Comparison of ENCODE assay signal across 8 cellular contexts in the genomic region with DNA sequence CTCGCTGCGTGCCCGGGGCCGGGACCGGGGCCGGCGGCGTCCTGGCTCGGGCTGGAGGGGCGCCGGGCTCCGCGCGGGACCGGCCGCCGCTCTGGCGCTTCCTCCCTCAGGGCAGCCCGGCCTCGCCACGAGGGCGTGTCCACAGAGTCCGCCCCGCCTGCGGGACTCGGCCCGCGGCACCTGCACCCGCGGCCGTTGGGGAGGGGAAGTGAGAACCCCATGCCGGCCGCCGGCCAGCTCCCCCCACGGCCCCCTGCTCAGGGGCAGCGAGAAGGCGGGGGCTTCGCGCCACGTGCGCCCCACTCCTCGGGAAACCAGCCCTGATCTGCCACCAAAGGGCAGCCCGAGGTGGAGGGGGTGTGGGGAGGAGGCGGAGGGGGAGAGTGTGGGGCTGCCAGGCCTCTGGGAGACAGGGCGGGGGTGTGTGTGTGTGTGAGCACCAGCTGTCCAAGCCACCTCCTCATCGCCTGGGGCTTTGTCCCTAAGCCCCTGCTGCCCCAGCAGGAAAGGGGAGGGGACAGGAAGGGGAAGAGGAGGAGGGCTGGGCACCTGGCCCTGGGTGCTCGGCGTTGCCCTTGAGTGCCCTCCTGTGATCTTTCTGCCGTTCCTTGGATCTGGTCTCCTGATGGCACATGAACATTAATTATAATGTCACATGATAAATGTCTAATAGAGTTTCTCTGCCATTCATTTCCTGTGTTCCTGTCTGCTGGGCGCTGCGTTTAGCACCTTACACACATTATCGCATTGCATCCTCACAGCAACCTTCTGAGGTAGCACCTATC. TPM values are rescaled to one million over a fixed set of nuclear protein-coding genes. Genes with fewer than 3 reads are reported as not detected.
A peak's percentile ranks its signal among the peaks of the same experiment; 100 is the strongest.
DNase-seq lines count a peak whose midpoint lies in the region; ATAC-seq and TF ChIP-seq lines count a peak whose summit lies in the region.

A gene with protein sequence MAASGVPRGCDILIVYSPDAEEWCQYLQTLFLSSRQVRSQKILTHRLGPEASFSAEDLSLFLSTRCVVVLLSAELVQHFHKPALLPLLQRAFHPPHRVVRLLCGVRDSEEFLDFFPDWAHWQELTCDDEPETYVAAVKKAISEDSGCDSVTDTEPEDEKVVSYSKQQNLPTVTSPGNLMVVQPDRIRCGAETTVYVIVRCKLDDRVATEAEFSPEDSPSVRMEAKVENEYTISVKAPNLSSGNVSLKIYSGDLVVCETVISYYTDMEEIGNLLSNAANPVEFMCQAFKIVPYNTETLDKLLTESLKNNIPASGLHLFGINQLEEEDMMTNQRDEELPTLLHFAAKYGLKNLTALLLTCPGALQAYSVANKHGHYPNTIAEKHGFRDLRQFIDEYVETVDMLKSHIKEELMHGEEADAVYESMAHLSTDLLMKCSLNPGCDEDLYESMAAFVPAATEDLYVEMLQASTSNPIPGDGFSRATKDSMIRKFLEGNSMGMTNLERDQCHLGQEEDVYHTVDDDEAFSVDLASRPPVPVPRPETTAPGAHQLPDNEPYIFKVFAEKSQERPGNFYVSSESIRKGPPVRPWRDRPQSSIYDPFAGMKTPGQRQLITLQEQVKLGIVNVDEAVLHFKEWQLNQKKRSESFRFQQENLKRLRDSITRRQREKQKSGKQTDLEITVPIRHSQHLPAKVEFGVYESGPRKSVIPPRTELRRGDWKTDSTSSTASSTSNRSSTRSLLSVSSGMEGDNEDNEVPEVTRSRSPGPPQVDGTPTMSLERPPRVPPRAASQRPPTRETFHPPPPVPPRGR (minus strand): TSS at position 93 of the 785 bp plus-strand sequence. CDS start 120 bp downstream, outside the sequence.

- H3K9me3 ChIP-seq in gastroesophageal sphincter (no peaks in the 10 kb centered on the region), ovary (no peaks in the 10 kb centered on the region), transverse colon (no peaks in the 10 kb centered on the region)

- H3K36me3 ChIP-seq in gastroesophageal sphincter (no peaks in the 10 kb centered on the region), ovary (no peaks in the 10 kb centered on the region), transverse colon (no peaks in the 10 kb centered on the region)

- TF ChIP-seq POLR2A in gastroesophageal sphincter (IDR thresholded peaks at IDR 0.05) (peak; percentile 22), ovary (IDR thresholded peaks at IDR 0.05) (no peak), transverse colon (IDR thresholded peaks at IDR 0.05) (peak; percentile 25)

- WGBS in gastroesophageal sphincter (ENCODE audit: low coverage in 1 of 2), 2 donors, result 0% methylated on average over 3 to 9 of the region's 52 CpGs
- WGBS in ovary, 3 donors, result 2 to 3% (median 3%) methylated on average over 41 to 52 of the region's 52 CpGs
- 6 to 12% methylated on average over 3 to 14 of the region's 52 CpGs for WGBS in transverse colon (ENCODE audit: low coverage in 1 of 2), 2 donors

- in situ Hi-C loops in transverse colon (cut with MboI; ENCODE audit: low pct_ligation_motif_present in 1 of 4, low pct_unique_long_range_greater_than_20kb in 1 of 4, low sequenced_read_pairs in 3 of 4), result no loop called here

- ATAC-seq in GM19025 (IDR thresholded peaks at IDR 0.05; ENCODE audit: low read depth, unreplicated experiment), result peak; percentile 69
- ATAC-seq in HG03280 (IDR thresholded peaks at IDR 0.05; ENCODE audit: unreplicated experiment), result peak; percentile 60
- ATAC-seq in gastroesophageal sphincter, result peak; percentile 79

- TF ChIP-seq EP300 in gastroesophageal sphincter (IDR thresholded peaks at IDR 0.05) (no peak), ovary (IDR thresholded peaks at IDR 0.05) (no peak), transverse colon (IDR thresholded peaks at IDR 0.05; ENCODE audit: low read depth) (no peak)

- H3K27ac ChIP-seq in gastroesophageal sphincter (peak within 1 kb of the TSS in 2 of 4 donors; percentile 57 to 64), ovary (peak within 1 kb of the TSS; percentile 16 to 66), transverse colon (peak within 1 kb of the TSS; percentile 70 to 78 (median 73))

- H3K27me3 ChIP-seq in gastroesophageal sphincter, result peaks cover 42% of the 10 kb centered on the region
- H3K27me3 ChIP-seq in ovary, result no peaks in the 10 kb centered on the region
- H3K27me3 ChIP-seq in transverse colon, result no peaks in the 10 kb centered on the region

- TF ChIP-seq CTCF in gastroesophageal sphincter (IDR thresholded peaks at IDR 0.05), result no peak
- TF ChIP-seq CTCF in ovary (IDR thresholded peaks at IDR 0.05), result no peak
- no peak for TF ChIP-seq CTCF in transverse colon (IDR thresholded peaks at IDR 0.05)

- peak within 1 kb of the TSS; percentile 38 to 62 for H3K4me3 ChIP-seq in gastroesophageal sphincter
- peak within 1 kb of the TSS; percentile 37 for H3K4me3 ChIP-seq in ovary
- peak within 1 kb of the TSS; percentile 37 to 71 (median 58) for H3K4me3 ChIP-seq in transverse colon

- peaks cover 0 to 18% (median 10%) of the 10 kb centered on the region in 3 donors for H3K4me1 ChIP-seq in gastroesophageal sphincter
- peaks cover 3% of the 10 kb centered on the region for H3K4me1 ChIP-seq in ovary (ENCODE audit: insufficient read depth)
- peaks cover 0 to 21% (median 4%) of the 10 kb centered on the region in 4 donors for H3K4me1 ChIP-seq in transverse colon

- intact Hi-C loops in ovary (cut with DNase I) (loop anchor here in 2 of 4 donors (5.0 to 10.0 kb wide), 2 partner anchors 76 to 78 kb away; no protein-coding TSS in a partner anchor), transverse colon (cut with DNase I; ENCODE audit: low total_unique reads) (no loop called here)

- peak; percentile 77 to 81 for DNase-seq in AML-193 (lab: John Stamatoyannopoulos, UW)
- peak; percentile 11 for DNase-seq in NCI-H774 (lab: John Stamatoyannopoulos, UW)
- peak; percentile 38 for DNase-seq in activated T-cell treated with anti-CD3 and anti-CD28 coated beads for 48 hours (ENCODE audit: low read depth)
- DNase-seq in ovary, result peak; percentile 32 to 70 (median 51)
- DNase-seq in transverse colon, result peak; percentile 79

RNA-seq across cellular contexts. Expression of the gene that starts here (rescaled TPM):
- total RNA-seq in gastroesophageal sphincter, result 10 to 100 TPM in 1 of 4 donors, 1 to 10 TPM in 3; 3.1 to 15.5 (median 5.5) TPM
- 10 to 100 TPM in 2 of 7 donors, 1 to 10 TPM in 5; 4.6 to 14.2 (median 7.8) TPM for total RNA-seq in ovary
- polyA plus RNA-seq in ovary, result 1 to 10 TPM; 2.5 to 9.9 TPM
- 10 to 100 TPM in 3 of 4 donors, 1 to 10 TPM in 1; 6.4 to 42.6 (median 16.3) TPM for total RNA-seq in transverse colon

Comparison
In these comparisons a context has a peak if more than half of its experiments do, and no peak if none do; other contexts are left out.
1. DNase-seq: peak in every context shown above with its lines; median percentile 79 in AML-193; 79 in transverse colon; 51 in ovary; 38 in activated T-cell treated with anti-CD3 and anti-CD28 coated beads for 48 hours; 11 in NCI-H774.